ENCODE assay signal across 17 cellular contexts in the genomic region with DNA sequence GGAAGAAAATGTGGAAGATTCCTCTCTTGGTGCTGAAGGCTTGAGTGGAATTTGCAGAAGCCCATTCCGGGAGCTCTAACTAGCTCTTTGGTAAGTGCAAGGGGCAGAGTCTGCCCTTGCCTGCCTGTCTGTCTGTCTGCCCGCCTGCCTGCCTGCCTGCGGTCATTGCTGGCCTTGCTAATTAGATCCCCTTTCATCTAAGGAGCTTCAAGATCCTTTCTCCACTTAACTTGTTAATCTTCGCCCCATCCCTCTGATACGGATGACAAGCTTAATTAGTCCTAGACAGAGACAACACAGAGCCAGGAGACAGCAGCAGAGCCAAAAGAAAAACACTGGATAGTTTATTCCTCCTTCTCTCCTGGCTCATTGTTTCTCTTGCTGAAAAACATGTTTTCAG.
"Had no signal": no experiment of that assay in that cellular context is flagged by ENCODE, and none has a peak within 500 bp of the region (broad histone marks: within the 10 kb centered on the region; RNA-seq: fewer than 3 reads in every experiment).

No MANE protein-coding gene starts in this region.

- FAIRE-seq: astrocyte, frontal cortex, small intestine had no signal

- H3K27ac Mint-ChIP-seq: activated CD4-positive, alpha-beta memory T cell treated with anti-CD3 and anti-CD28 coated beads, Interleukin-2, amount 10 ng/mL, durations not matched to agents 7 days and 5 days; activated T-cell treated with anti-CD3 and anti-CD28 coated beads, Interleukin-2, amount 50 U/mL, for 24 hours; naive thymus-derived CD4-positive, alpha-beta T cell had no signal

- DNase-seq: activated CD4-positive, alpha-beta memory T cell treated with anti-CD3 and anti-CD28 coated beads, Interleukin-2, amount 10 ng/mL, durations not matched to agents 7 days and 5 days; activated CD4-positive, alpha-beta T cell treated with anti-CD3 and anti-CD28 coated beads for 4 hours; activated naive CD4-positive, alpha-beta T cell treated with anti-CD3 and anti-CD28 coated beads, Interleukin-2, amount 50 U/mL, for 16 hours; activated T-cell treated with anti-CD3 and anti-CD28 coated beads, Interleukin-2, amount 50 U/mL, for 24 hours; head of caudate nucleus; naive thymus-derived CD4-positive, alpha-beta T cell; nucleus accumbens; right cardiac atrium; small intestine; stimulated activated CD4-positive, alpha-beta T cell treated with anti-CD3 and anti-CD28 coated beads, Interleukin-4, amount 100 ng/mL, for 4 hours; stimulated activated CD8-positive, alpha-beta memory T cell treated with anti-CD3 and anti-CD28 coated beads, Interleukin-4, amount 100 ng/mL, for 48 hours; stimulated activated naive CD8-positive, alpha-beta T cell treated with anti-CD3 and anti-CD28 coated beads, Interleukin-15, Interleukin-2, amounts not matched to agents 100 U/mL and 50 U/mL, for 24 hours; T1000; trophoblast cell had no signal

- H3K4me1 Mint-ChIP-seq: activated CD4-positive, alpha-beta memory T cell treated with anti-CD3 and anti-CD28 coated beads, Interleukin-2, amount 10 ng/mL, durations not matched to agents 7 days and 5 days had no signal

- H3K4me3 Mint-ChIP-seq: activated CD4-positive, alpha-beta memory T cell treated with anti-CD3 and anti-CD28 coated beads, Interleukin-2, amount 10 ng/mL, durations not matched to agents 7 days and 5 days; activated T-cell treated with anti-CD3 and anti-CD28 coated beads, Interleukin-2, amount 50 U/mL, for 24 hours; naive thymus-derived CD4-positive, alpha-beta T cell had no signal

- H3K27me3 Mint-ChIP-seq: activated T-cell treated with anti-CD3 and anti-CD28 coated beads, Interleukin-2, amount 50 U/mL, for 24 hours had no signal

- H3K36me3 Mint-ChIP-seq: naive thymus-derived CD4-positive, alpha-beta T cell had no signal

- H3K4me3 ChIP-seq: lung had no signal

- ATAC-seq: naive thymus-derived CD4-positive, alpha-beta T cell; right cardiac atrium; stimulated activated naive CD8-positive, alpha-beta T cell treated with anti-CD3 and anti-CD28 coated beads, Interleukin-15, Interleukin-2, amounts not matched to agents 100 U/mL and 50 U/mL, for 24 hours had no signal

- H3K9me3 Mint-ChIP-seq: activated CD4-positive, alpha-beta memory T cell treated with anti-CD3 and anti-CD28 coated beads, Interleukin-2, amount 10 ng/mL, durations not matched to agents 7 days and 5 days; activated T-cell treated with anti-CD3 and anti-CD28 coated beads, Interleukin-2, amount 50 U/mL, for 24 hours had no signal
